In genomic region chr1:151459331-151460046, GRCh38 we compare ENCODE assay signal across 8 cellular contexts. TPM values are rescaled to one million over a fixed set of nuclear protein-coding genes. Genes with fewer than 3 reads are reported as not detected.
A peak's percentile ranks its signal among the peaks of the same experiment; 100 is the strongest.
DNase-seq lines count a peak whose midpoint lies in the region; ATAC-seq and TF ChIP-seq lines count a peak whose summit lies in the region.

TSS of gene POGZ (minus strand) at chr1:151459494. CDS start at chr1:151442204, 17,290 bp downstream.

- peak; percentile 88 for DNase-seq in GDM1 (lab: John Stamatoyannopoulos, UW)
- peak; percentile 87 for DNase-seq in NCI-H1417 treated with DMSO at 0.1 percent for 48 hours (lab: John Stamatoyannopoulos, UW)
- DNase-seq in SW 1271 (lab: John Stamatoyannopoulos, UW): peak; percentile 80 to 89
- peak; percentile 91 for DNase-seq in activated naive CD8-positive, alpha-beta T cell treated with anti-CD3 and anti-CD28 coated beads, Interleukin-2, amount 10 ng/mL, durations not matched to agents 7 days and 5 days
- peak; percentile 93 to 99 (median 97) for DNase-seq in head of caudate nucleus
- peak; percentile 98 for DNase-seq in osteocyte (ENCODE audit: extremely low spot score, unreplicated experiment)
- DNase-seq in thoracic aorta (ENCODE audit: low spot score): peak; percentile 87

- peak within 1 kb of the TSS; percentile 84 for H3K4me3 ChIP-seq in thoracic aorta

- H3K4me1 ChIP-seq in thoracic aorta (ENCODE audit: control insufficient read depth in 1 of 2, low read depth in 2 of 2): peaks cover 23 to 27% of the 10 kb centered on the region in 2 donors

- peaks cover 3% of the 10 kb centered on the region for H3K36me3 Mint-ChIP-seq in activated naive CD8-positive, alpha-beta T cell treated with anti-CD3 and anti-CD28 coated beads, Interleukin-2, amount 10 ng/mL, durations not matched to agents 7 days and 5 days
- H3K36me3 Mint-ChIP-seq in osteocyte (ENCODE audit: unreplicated experiment): no peaks in the 10 kb centered on the region

- no peak for TF ChIP-seq CTCF in osteocyte (IDR thresholded peaks at IDR 0.05)
- TF ChIP-seq CTCF in thoracic aorta (IDR thresholded peaks at IDR 0.05): no peak

- peak within 1 kb of the TSS; percentile 85 to 97 for H3K27ac ChIP-seq in thoracic aorta

- H3K4me1 Mint-ChIP-seq in activated naive CD8-positive, alpha-beta T cell treated with anti-CD3 and anti-CD28 coated beads, Interleukin-2, amount 10 ng/mL, durations not matched to agents 7 days and 5 days: peaks cover 15% of the 10 kb centered on the region
- H3K4me1 Mint-ChIP-seq in osteocyte (ENCODE audit: unreplicated experiment): peaks cover 33% of the 10 kb centered on the region

- H3K27me3 Mint-ChIP-seq in activated naive CD8-positive, alpha-beta T cell treated with anti-CD3 and anti-CD28 coated beads, Interleukin-2, amount 10 ng/mL, durations not matched to agents 7 days and 5 days: peaks cover 22% of the 10 kb centered on the region
- peaks cover 17% of the 10 kb centered on the region for H3K27me3 Mint-ChIP-seq in osteocyte (ENCODE audit: unreplicated experiment)

- POLR2A ChIA-PET in activated naive CD8-positive, alpha-beta T cell treated with anti-CD3 and anti-CD28 coated beads, Interleukin-2, amount 10 ng/mL, durations not matched to agents 7 days and 5 days (lab: Charles Lee): interaction anchor here (0.5 to 1.1 kb wide), 6 partner anchors 13 to 189 kb away, joined by 3 to 6 read pairs (median 4); partner anchors contain the start of gene ZNF687

- no peaks in the 10 kb centered on the region for H3K9me3 Mint-ChIP-seq in activated naive CD8-positive, alpha-beta T cell treated with anti-CD3 and anti-CD28 coated beads, Interleukin-2, amount 10 ng/mL, durations not matched to agents 7 days and 5 days
- H3K9me3 Mint-ChIP-seq in osteocyte (ENCODE audit: unreplicated experiment): no peaks in the 10 kb centered on the region

- no peaks in the 10 kb centered on the region for H3K9me3 ChIP-seq in thoracic aorta

- peak; percentile 63 for ATAC-seq in HG02623 (IDR thresholded peaks at IDR 0.05; ENCODE audit: unreplicated experiment)
- peak; percentile 78 for ATAC-seq in activated naive CD8-positive, alpha-beta T cell treated with anti-CD3 and anti-CD28 coated beads, Interleukin-2, amount 10 ng/mL, durations not matched to agents 7 days and 5 days (ENCODE audit: low read depth)
- peak; percentile 87 for ATAC-seq in thoracic aorta (ENCODE audit: insufficient number of reproducible peaks, low FRiP score, low read depth)

- no peaks in the 10 kb centered on the region for H3K27me3 ChIP-seq in thoracic aorta (replicated peaks; ENCODE audit: insufficient read depth)

- H3K27ac Mint-ChIP-seq in activated naive CD8-positive, alpha-beta T cell treated with anti-CD3 and anti-CD28 coated beads, Interleukin-2, amount 10 ng/mL, durations not matched to agents 7 days and 5 days: peak within 1 kb of the TSS; percentile 93
- H3K27ac Mint-ChIP-seq in osteocyte (ENCODE audit: unreplicated experiment): peak within 1 kb of the TSS; percentile 92

- peak within 1 kb of the TSS; percentile 89 for H3K4me3 Mint-ChIP-seq in activated naive CD8-positive, alpha-beta T cell treated with anti-CD3 and anti-CD28 coated beads, Interleukin-2, amount 10 ng/mL, durations not matched to agents 7 days and 5 days
- H3K4me3 Mint-ChIP-seq in osteocyte (ENCODE audit: unreplicated experiment): peak within 1 kb of the TSS; percentile 84

- intact Hi-C loops in head of caudate nucleus (cut with DNase I): loop anchor here (2.0 to 10.0 kb wide), 4 partner anchors 13 to 155 kb away; partner anchors contain the start of gene SNX27

- no peaks in the 10 kb centered on the region for H3K36me3 ChIP-seq in thoracic aorta

RNA-seq across cellular contexts. Expression of gene POGZ, which starts in this region (rescaled TPM):
- total RNA-seq in activated naive CD8-positive, alpha-beta T cell treated with anti-CD3 and anti-CD28 coated beads, Interleukin-2, amount 10 ng/mL, durations not matched to agents 7 days and 5 days: 100 to 1,000 TPM in 1 of 2 experiments, 10 to 100 TPM in 1; 94.8 to 104 TPM
- 105 and 107 TPM in 2 replicates for total RNA-seq in osteocyte
- total RNA-seq in thoracic aorta: 10 to 100 TPM; 64.1 to 76.9 TPM

Comparison
In these comparisons a context has a peak if more than half of its experiments do, and no peak if none do; other contexts are left out.
1. Peak in every context shown above with its lines: DNase-seq, ATAC-seq, H3K4me3 ChIP-seq and H3K27ac ChIP-seq.